ENCODE assay signal across 1 cellular context in genomic region chr1:112933820-112934561, GRCh38.
TF ChIP-seq lines count a peak whose summit lies in the region.

No MANE protein-coding gene starts in this region.

TF ChIP-seq in WTC11, 78 proteins besides CTCF, POLR2A, EP300 and RAD21 (continued from another document):
- TF ChIP-seq JAZF1 (CRISPR knock-in tag; IDR thresholded peaks at IDR 0.05) (no peak), FOXK1 (CRISPR knock-in tag; IDR thresholded peaks at IDR 0.05) (no peak), NR1H2 (CRISPR knock-in tag; IDR thresholded peaks at IDR 0.05) (no peak), MXD4 (CRISPR knock-in tag; IDR thresholded peaks at IDR 0.05; ENCODE audit: borderline replicate concordance) (no peak), PRRX2 (CRISPR knock-in tag; IDR thresholded peaks at IDR 0.05) (no peak)
